In the genomic region with DNA sequence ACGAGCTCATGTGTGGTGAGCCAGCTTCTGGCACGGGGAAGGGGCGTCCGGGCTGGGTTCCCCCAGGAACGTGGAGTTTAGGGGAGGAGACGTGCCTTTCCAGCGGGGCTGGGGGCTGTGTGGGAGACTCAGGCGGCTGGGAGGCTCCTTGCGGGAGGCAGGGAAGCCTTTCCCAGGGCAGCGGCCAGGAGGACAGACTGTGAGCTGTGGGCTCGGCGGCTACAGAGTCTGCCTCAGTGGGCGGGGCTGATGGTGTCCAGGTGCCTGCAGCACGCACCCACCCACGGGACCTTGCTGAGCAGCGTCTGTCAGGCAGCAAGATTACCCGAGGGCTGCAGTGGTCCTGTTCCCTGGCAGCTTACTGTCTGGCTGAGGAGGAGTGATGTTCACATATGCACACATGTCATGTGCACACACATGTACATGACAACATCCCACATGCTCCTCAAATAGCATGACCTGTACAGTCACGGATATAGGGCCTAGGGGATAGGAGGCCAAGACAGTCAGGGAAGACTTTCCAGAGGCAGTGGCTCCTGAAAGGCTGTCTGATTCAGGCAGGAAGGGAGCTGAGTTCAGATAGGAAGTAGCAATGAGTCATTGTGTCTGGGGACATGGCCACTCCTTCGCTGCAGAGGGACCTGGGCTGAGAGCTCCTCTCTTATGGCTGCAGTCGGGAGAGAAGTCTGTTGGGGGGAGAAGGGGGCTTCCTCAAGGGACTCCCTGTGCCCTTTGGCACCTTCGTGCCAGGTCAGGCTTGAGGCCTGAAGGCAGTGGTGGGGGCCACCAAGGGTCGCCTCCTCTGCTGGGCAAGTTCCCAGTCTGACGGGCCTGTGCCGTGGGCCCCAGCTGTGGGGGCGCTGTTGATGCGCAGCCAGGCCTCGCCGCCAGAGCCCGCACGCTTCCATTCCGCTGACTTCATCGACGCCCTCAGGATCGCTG, we compare ENCODE assay signal across 9 cellular contexts. TPM values are rescaled to one million over a fixed set of nuclear protein-coding genes. Genes with fewer than 3 reads are reported as not detected.
DNase-seq lines count a peak whose midpoint lies in the region; ATAC-seq and TF ChIP-seq lines count a peak whose summit lies in the region.
"Had no signal": no experiment of that assay in that cellular context is flagged by ENCODE, and none has a peak within 500 bp of the region (broad histone marks: within the 10 kb centered on the region; RNA-seq: fewer than 3 reads in every experiment).

No MANE protein-coding gene starts in this region.

- H3K27me3 Mint-ChIP-seq in stimulated activated memory B cell treated with anti-CD40 and anti-IgM and Interleukin-4, amounts not matched to agents 10 μg/mL and 1 μg/mL and 100 μg/mL, for 72 hours, result no peaks in the 10 kb centered on the region
- peaks cover 14% of the 10 kb centered on the region for H3K27me3 Mint-ChIP-seq in GM23338 (ENCODE audit: insufficient read depth, low read depth, poor library complexity)

- no peak overlapping the region for H2AFZ ChIP-seq in GM23338

- H3K9me3 Mint-ChIP-seq in stimulated activated memory B cell treated with anti-CD40 and anti-IgM and Interleukin-4, amounts not matched to agents 10 μg/mL and 1 μg/mL and 100 μg/mL, for 72 hours, result no peaks in the 10 kb centered on the region
- H3K9me3 Mint-ChIP-seq in GM23338, result no peaks in the 10 kb centered on the region

- POLR2A ChIA-PET in AG04450 (lab: Yijun Ruan, JAX), result interaction anchor here (0.6 kb wide), 1 partner anchor 445 kb away, joined by 5 read pairs; no protein-coding TSS in a partner anchor

- H3K9ac ChIP-seq in liver (ENCODE audit: low read depth in 1 of 2, low read length in 2 of 2), result no peak overlapping the region

- H3K27me3 ChIP-seq in AG04450 (ENCODE audit: control insufficient read depth, insufficient read depth, low read length) (no peaks in the 10 kb centered on the region), breast epithelium (no peaks in the 10 kb centered on the region), liver (ENCODE audit: control insufficient read depth in 4 of 4, insufficient read depth in 4 of 4, low read length in 3 of 4) (no peaks in the 10 kb centered on the region), GM23338 (ENCODE audit: insufficient read depth) (no peaks in the 10 kb centered on the region)

- H3F3A ChIP-seq in GM23338 (replicated peaks; ENCODE audit: low read depth), result no peaks in the 10 kb centered on the region

- intact Hi-C loops in breast epithelium (cut with DNase I; ENCODE audit: low total_unique reads), result no loop called here

- H3K9me3 ChIP-seq in AG04450 (ENCODE audit: control insufficient read depth, insufficient read depth, low read length) (no peaks in the 10 kb centered on the region; the same call in 1 of the 2 replicates), breast epithelium (no peaks in the 10 kb centered on the region), liver (ENCODE audit: control insufficient read depth in 4 of 4, low read length in 3 of 4) (no peaks in the 10 kb centered on the region)

- H3K27ac ChIP-seq in AG04450 (ENCODE audit: low read depth, low read length), result peak overlapping the region; percentile 31
- peak overlapping the region; percentile 42 to 85 for H3K27ac ChIP-seq in breast epithelium
- peak overlapping the region in 1 of 2 donors; percentile 18 for H3K27ac ChIP-seq in liver (ENCODE audit: low read depth in 1 of 2, low read length in 2 of 2)
- H3K27ac ChIP-seq in GM23338 (ENCODE audit: low read depth), result no peak overlapping the region

- 91% methylated on average over 34 of the region's 34 CpGs for WGBS in liver

- no peak overlapping the region for H3K4me3 Mint-ChIP-seq in stimulated activated memory B cell treated with anti-CD40 and anti-IgM and Interleukin-4, amounts not matched to agents 10 μg/mL and 1 μg/mL and 100 μg/mL, for 72 hours
- no peak overlapping the region for H3K4me3 Mint-ChIP-seq in GM23338

- H3K4me1 Mint-ChIP-seq in stimulated activated memory B cell treated with anti-CD40 and anti-IgM and Interleukin-4, amounts not matched to agents 10 μg/mL and 1 μg/mL and 100 μg/mL, for 72 hours, result peaks cover 20% of the 10 kb centered on the region
- peaks cover 21% of the 10 kb centered on the region for H3K4me1 Mint-ChIP-seq in GM23338

- H4K20me1 ChIP-seq in GM23338 (replicated peaks; ENCODE audit: insufficient read depth), result no peaks in the 10 kb centered on the region

- H3K4me1 ChIP-seq in breast epithelium (peaks cover 0 to 2% of the 10 kb centered on the region in 2 donors), liver (ENCODE audit: control insufficient read depth in 4 of 4, insufficient read depth in 4 of 4, low read length in 3 of 4) (no peaks in the 10 kb centered on the region), GM23338 (ENCODE audit: insufficient read depth) (peaks cover 18% of the 10 kb centered on the region)

- DNase-seq in AG04450 (ENCODE audit: low read depth, low spot score) (no peak), LHCN-M2 (ENCODE audit: low read depth) (peak; percentile 68), breast epithelium (ENCODE audit: low spot score in 2 of 2) (no peak), GM23338 (ENCODE audit: low spot score) (no peak), midbrain (lab: John Stamatoyannopoulos, UW) (no peak)
- DNase-seq: activated CD4-positive, alpha-beta T cell treated with anti-CD3 and anti-CD28 coated beads, Interleukin-2, amount 50 U/mL, for 1 hour had no signal

- no peaks in the 10 kb centered on the region for H3K79me2 ChIP-seq in GM23338 (replicated peaks; ENCODE audit: insufficient read depth)

- no peak for TF ChIP-seq CTCF in AG04450 (IDR thresholded peaks at IDR 0.05; ENCODE audit: low read depth, low read length)
- TF ChIP-seq CTCF in breast epithelium (IDR thresholded peaks at IDR 0.05), result no peak
- no peak for TF ChIP-seq CTCF in liver (IDR thresholded peaks at IDR 0.05; ENCODE audit: low read depth, low read length, missing input control)
- peak in 1 of 2 experiments; percentile 33; a peak in 2 of 4 replicates for TF ChIP-seq CTCF in GM23338 (conservative IDR thresholded peaks at IDR 0.05; ENCODE audit: low read depth in 2 of 2)

- TF ChIP-seq RAD21 in liver (IDR thresholded peaks at IDR 0.05), result no peak

- peaks cover 20% of the 10 kb centered on the region for H3K36me3 Mint-ChIP-seq in stimulated activated memory B cell treated with anti-CD40 and anti-IgM and Interleukin-4, amounts not matched to agents 10 μg/mL and 1 μg/mL and 100 μg/mL, for 72 hours
- H3K36me3 Mint-ChIP-seq in GM23338 (ENCODE audit: low read depth), result peaks cover 5% of the 10 kb centered on the region; the same call in 1 of the 3 replicates

- CTCF ChIA-PET in AG04450 (lab: Charles Lee), result no interaction called here

- ATAC-seq in GM18505 (IDR thresholded peaks at IDR 0.05; ENCODE audit: unreplicated experiment) (no peak), GM23338 (no peak)
- ATAC-seq in stimulated activated memory B cell treated with anti-CD40 and anti-IgM and Interleukin-4, amounts not matched to agents 10 μg/mL and 1 μg/mL and 100 μg/mL, for 72 hours, result no peak

- TF ChIP-seq POLR2A in breast epithelium (IDR thresholded peaks at IDR 0.05), result no peak
- no peak for TF ChIP-seq POLR2A in GM18505 (IDR thresholded peaks at IDR 0.05; ENCODE audit: borderline replicate concordance, extremely low read depth, insufficient read depth, insufficient read length)

- H3K36me3 ChIP-seq in breast epithelium (no peaks in the 10 kb centered on the region), liver (ENCODE audit: control insufficient read depth in 4 of 4, insufficient read depth in 3 of 4, low read depth in 1 of 4, low read length in 3 of 4) (peaks cover 30 to 91% (median 46%) of the 10 kb centered on the region in 4 donors), GM23338 (ENCODE audit: insufficient read depth) (no peaks in the 10 kb centered on the region)

- H3K4me3 ChIP-seq in AG04450 (ENCODE audit: low read depth, low read length), result no peak overlapping the region
- H3K4me3 ChIP-seq in breast epithelium, result peak overlapping the region in 1 of 3 donors; percentile 32
- no peak overlapping the region for H3K4me3 ChIP-seq in liver (ENCODE audit: low read depth in 1 of 3, low read length in 3 of 3)
- H3K4me3 ChIP-seq in GM23338, result no peak overlapping the region

- no peak overlapping the region for H3K27ac Mint-ChIP-seq in stimulated activated memory B cell treated with anti-CD40 and anti-IgM and Interleukin-4, amounts not matched to agents 10 μg/mL and 1 μg/mL and 100 μg/mL, for 72 hours
- H3K27ac Mint-ChIP-seq in GM23338, result no peak overlapping the region

- H3K9me2 ChIP-seq in GM23338 (ENCODE audit: insufficient read depth), result no peaks in the 10 kb centered on the region

- H3K4me2 ChIP-seq in GM23338, result no peak overlapping the region

TF ChIP-seq in liver, 16 proteins besides CTCF, POLR2A, EP300 and RAD21:
- TF ChIP-seq, protein P1, sequence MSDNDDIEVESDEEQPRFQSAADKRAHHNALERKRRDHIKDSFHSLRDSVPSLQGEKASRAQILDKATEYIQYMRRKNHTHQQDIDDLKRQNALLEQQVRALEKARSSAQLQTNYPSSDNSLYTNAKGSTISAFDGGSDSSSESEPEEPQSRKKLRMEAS (IDR thresholded peaks at IDR 0.05), result no peak
- TF ChIP-seq JUND (IDR thresholded peaks at IDR 0.05), result peak; percentile 53 to 71
TF ChIP-seq in liver: peak in this region for 1.

TF ChIP-seq in GM23338, 12 proteins besides CTCF, POLR2A, EP300 and RAD21 (continues in another document):
- no peak for TF ChIP-seq EZH2phosphoT487 (IDR thresholded peaks at IDR 0.05; ENCODE audit: unreplicated experiment)
- TF ChIP-seq, protein P2, sequence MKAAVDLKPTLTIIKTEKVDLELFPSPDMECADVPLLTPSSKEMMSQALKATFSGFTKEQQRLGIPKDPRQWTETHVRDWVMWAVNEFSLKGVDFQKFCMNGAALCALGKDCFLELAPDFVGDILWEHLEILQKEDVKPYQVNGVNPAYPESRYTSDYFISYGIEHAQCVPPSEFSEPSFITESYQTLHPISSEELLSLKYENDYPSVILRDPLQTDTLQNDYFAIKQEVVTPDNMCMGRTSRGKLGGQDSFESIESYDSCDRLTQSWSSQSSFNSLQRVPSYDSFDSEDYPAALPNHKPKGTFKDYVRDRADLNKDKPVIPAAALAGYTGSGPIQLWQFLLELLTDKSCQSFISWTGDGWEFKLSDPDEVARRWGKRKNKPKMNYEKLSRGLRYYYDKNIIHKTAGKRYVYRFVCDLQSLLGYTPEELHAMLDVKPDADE (IDR thresholded peaks at IDR 0.05), result no peak

RNA-seq across cellular contexts. Expression of a gene that starts 23.3 kb away (rescaled TPM):
- polyA plus RNA-seq in AG04450 (2011; rRNA removed), result 48.3 and 58.5 TPM in 2 replicates
- 88.3 and 103 TPM in 2 replicates for polyA minus RNA-seq in AG04450 (2011; rRNA and poly(A)+ RNA removed)
- total RNA-seq in LHCN-M2 (2014; rRNA removed), result 84.6 and 89.6 TPM in 2 replicates
- 17.9 TPM for polyA plus RNA-seq in LHCN-M2 (2012)
- 100 to 1,000 TPM; 113 to 227 (median 183) TPM for total RNA-seq in breast epithelium
- total RNA-seq in liver, result 100 to 1,000 TPM in 1 of 2 donors, 10 to 100 TPM in 1; 84.6 to 101 TPM
- polyA plus RNA-seq in liver, result 10 to 100 TPM; 12.3 to 31.5 TPM
- total RNA-seq in GM23338 (2014; rRNA removed; shearing (Covaris generic)), result 220 and 268 TPM in 2 replicates
- 138 and 170 TPM in 2 replicates for polyA plus RNA-seq in GM23338 (2016; fragmentation: Nextera tagmentation; extraction: Ambion mirVana)
